ENCODE assay signal across 9 cellular contexts in the genomic region with DNA sequence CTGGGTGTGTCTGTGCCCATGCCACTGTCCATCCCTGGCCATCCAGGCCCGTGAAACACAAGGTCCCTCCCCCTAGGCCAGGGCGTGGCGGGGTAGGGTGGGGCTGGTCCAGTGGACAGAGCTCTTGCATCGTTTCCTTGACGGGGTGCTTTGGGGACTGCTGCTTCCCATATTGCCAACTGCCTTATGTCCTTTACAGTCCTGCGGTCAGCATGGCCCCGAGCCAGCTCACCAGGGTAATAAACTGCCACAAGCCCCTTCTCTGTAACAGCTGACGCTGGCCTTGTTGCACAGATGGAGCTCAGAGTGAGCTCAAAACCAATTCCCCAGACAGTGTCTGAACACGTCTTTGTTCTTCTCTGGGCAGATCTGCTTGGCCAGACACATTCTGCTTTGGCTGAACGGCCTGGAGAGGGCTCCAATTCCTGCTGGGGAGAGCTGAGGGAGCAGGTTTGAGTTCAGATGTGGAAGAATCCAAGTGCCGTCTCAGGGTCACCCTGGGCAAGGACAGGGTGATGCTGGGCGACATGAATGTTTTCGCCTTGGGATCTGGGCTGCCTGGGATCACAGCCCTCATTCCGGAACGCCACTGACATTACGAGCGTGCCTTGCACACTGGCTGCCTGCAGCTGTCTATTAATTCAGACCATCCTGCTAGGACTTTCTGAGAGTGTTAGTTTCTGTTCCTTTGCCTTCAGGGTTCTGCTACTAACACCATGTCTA. TPM values are rescaled to one million over a fixed set of nuclear protein-coding genes. Genes with fewer than 3 reads are reported as not detected.
DNase-seq lines count a peak whose midpoint lies in the region; ATAC-seq and TF ChIP-seq lines count a peak whose summit lies in the region.
"Had no signal": no experiment of that assay in that cellular context is flagged by ENCODE, and none has a peak within 500 bp of the region (broad histone marks: within the 10 kb centered on the region; RNA-seq: fewer than 3 reads in every experiment).

No MANE protein-coding gene starts in this region.

- no peaks in the 10 kb centered on the region for H3K9me3 ChIP-seq in ectodermal cell (ENCODE audit: control insufficient read depth, low read length)

- intact Hi-C loops in CD14-positive monocyte (cut with micrococcal nuclease), result loop anchor here in 1 of 2 donors (10.0 kb wide), 1 partner anchor 197 kb away; no protein-coding TSS in a partner anchor

- DNase-seq in CD14-positive monocyte (ENCODE audit: low spot score) (peak; percentile 83), NCI-H2171 (lab: John Stamatoyannopoulos, UW) (peak; percentile 70), hepatic stellate cell (ENCODE audit: low spot score) (no peak)
- DNase-seq: NCI-H774 had no signal

- TF ChIP-seq CTCF in CD14-positive monocyte (IDR thresholded peaks at IDR 0.05) (no peak), nephron (IDR thresholded peaks at IDR 0.05; ENCODE audit: unreplicated experiment in 3 of 3) (peak in 2 of 3 experiments; percentile 13 to 21)

- H3K27me3 ChIP-seq in ectodermal cell (ENCODE audit: control insufficient read depth, insufficient read depth, low read length, poor library complexity, severe bottlenecking), result no peaks in the 10 kb centered on the region

- H3K36me3 ChIP-seq in ectodermal cell (ENCODE audit: control insufficient read depth, insufficient read depth, low read length), result no peaks in the 10 kb centered on the region

- ATAC-seq in HG03521 (IDR thresholded peaks at IDR 0.05; ENCODE audit: unreplicated experiment), result no peak
- no peak for ATAC-seq in HG02973 (IDR thresholded peaks at IDR 0.05; ENCODE audit: unreplicated experiment)
- ATAC-seq in HG03342 (IDR thresholded peaks at IDR 0.05; ENCODE audit: unreplicated experiment), result no peak

- peak overlapping the region; percentile 62 to 79 for H3K4me3 Mint-ChIP-seq in CD14-positive monocyte
- peak overlapping the region in 1 of 3 experiments; percentile 24 for H3K4me3 Mint-ChIP-seq in nephron

- peaks cover 69% of the 10 kb centered on the region for H3K4me1 Mint-ChIP-seq in CD14-positive monocyte
- peaks cover 22% of the 10 kb centered on the region for H3K4me1 Mint-ChIP-seq in nephron

- H3K9me3 Mint-ChIP-seq in CD14-positive monocyte (peaks cover 0 to 7% (median 0%) of the 10 kb centered on the region in 7 donors), nephron (no peaks in the 10 kb centered on the region)

- H3K36me3 Mint-ChIP-seq in CD14-positive monocyte, result peaks cover 0 to 2% of the 10 kb centered on the region in 2 donors
- H3K36me3 Mint-ChIP-seq in nephron (ENCODE audit: low read depth), result no peaks in the 10 kb centered on the region

- peak overlapping the region; percentile 39 for H3K27ac ChIP-seq in ectodermal cell (ENCODE audit: insufficient read depth, low read depth, low read length, poor library complexity, severe bottlenecking)

- no peak overlapping the region for H3K4me3 ChIP-seq in ectodermal cell (ENCODE audit: insufficient read depth, low read depth, low read length)

- peak overlapping the region; percentile 65 to 97 (median 90) for H3K27ac Mint-ChIP-seq in CD14-positive monocyte
- H3K27ac Mint-ChIP-seq in nephron, result peak overlapping the region; percentile 71 to 94 (median 89)

- WGBS in ectodermal cell, 2 experiments, result 86 to 89% methylated on average over 17 of the region's 17 CpGs

- H3K27me3 Mint-ChIP-seq in CD14-positive monocyte (ENCODE audit: low read depth in 3 of 3) (peaks cover 0 to 7% (median 2%) of the 10 kb centered on the region in 3 donors), nephron (ENCODE audit: low read depth) (peaks cover 9% of the 10 kb centered on the region)

- peaks cover 5% of the 10 kb centered on the region for H3K4me1 ChIP-seq in ectodermal cell (ENCODE audit: control insufficient read depth, insufficient read depth, low read length)

RNA-seq across cellular contexts. Expression of a gene that starts 51.5 kb away (rescaled TPM):
- polyA plus RNA-seq in CD14-positive monocyte, result under 1 TPM; 0.07 to 0.08 TPM
- polyA plus RNA-seq in ectodermal cell (2013, experiment 1 of 4), result 143 TPM
- polyA plus RNA-seq in ectodermal cell (2013, experiment 2 of 4), result 162 TPM
- 143 TPM for polyA plus RNA-seq in ectodermal cell (2013, experiment 3 of 4)
- polyA plus RNA-seq in ectodermal cell (2013, experiment 4 of 4), result 155 TPM
